In the genomic region with DNA sequence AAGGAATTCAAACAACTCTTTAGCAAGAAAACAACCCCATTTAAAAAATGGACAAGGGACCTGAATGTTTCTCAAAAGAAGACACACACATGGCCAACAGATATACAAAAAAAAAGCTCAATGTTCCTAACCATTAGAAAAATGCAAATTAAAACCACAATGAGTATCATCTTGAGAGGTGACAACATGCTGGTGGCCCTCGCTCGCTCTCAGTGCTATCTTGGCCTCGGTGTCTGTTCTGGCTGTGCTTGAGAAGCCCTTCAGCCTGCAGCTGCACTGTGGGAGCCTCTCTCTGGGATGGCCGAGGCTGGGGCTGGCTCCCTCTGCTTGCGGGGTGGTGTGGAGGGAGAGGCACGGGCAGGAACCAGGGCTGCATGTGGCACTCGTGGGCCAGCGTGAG, we compare ENCODE assay signal across 26 cellular contexts. TPM values are rescaled to one million over a fixed set of nuclear protein-coding genes. Genes with fewer than 3 reads are reported as not detected.
"Had no signal": no experiment of that assay in that cellular context is flagged by ENCODE, and none has a peak within 500 bp of the region (broad histone marks: within the 10 kb centered on the region; RNA-seq: fewer than 3 reads in every experiment).

No MANE protein-coding gene starts in this region.

- H3K79me2 ChIP-seq: hepatocyte had no signal

- H3K27me3 ChIP-seq: hepatocyte, pancreas, stomach, testis, thyroid gland, uterus had no signal

- H3K27ac ChIP-seq: hepatocyte, left ventricle myocardium inferior, pancreas, prostate gland, skin epidermis, stomach, testis, thyroid gland, uterus had no signal

- H3K4me2 ChIP-seq: hepatocyte had no signal

- ATAC-seq: mucosa of descending colon; naive thymus-derived CD4-positive, alpha-beta T cell; natural killer cell treated with Interleukin-12 subunit alpha and Interleukin-12 subunit beta and Interleukin-15 and Interleukin-18, amount 100 ng/mL, for 72 hours; pancreas; right cardiac atrium; sciatic nerve; stimulated activated naive B cell treated with anti-CD40 and anti-IgM and Interleukin-4, amounts not matched to agents 10 μg/mL and 1 μg/mL and 100 μg/mL, for 72 hours; stimulated activated naive CD8-positive, alpha-beta T cell treated with anti-CD3 and anti-CD28 coated beads, Interleukin-15, Interleukin-2, amounts not matched to agents 100 U/mL and 50 U/mL, for 24 hours had no signal

- H3K36me3 ChIP-seq: left ventricle myocardium inferior, pancreas, prostate gland, stomach, thyroid gland, uterus had no signal

- H3K4me1 ChIP-seq: left ventricle myocardium inferior, pancreas, prostate gland, stomach, testis, thyroid gland, uterus had no signal

- H3K9me3 ChIP-seq: pancreas, prostate gland, testis, thyroid gland, uterus had no signal

- H2AFZ ChIP-seq: hepatocyte had no signal

- DNase-seq: islet precursor cell; left ventricle myocardium inferior; mesendoderm; mucosa of descending colon; naive thymus-derived CD4-positive, alpha-beta T cell; nucleus accumbens; retina; right cardiac atrium; stimulated activated CD4-positive, alpha-beta T cell treated with anti-CD3 and anti-CD28 coated beads, Interleukin-12 subunit alpha, Interleukin-12 subunit beta, amount 100 ng/mL, for 4 hours; stimulated activated CD4-positive, alpha-beta T cell treated with anti-CD3 and anti-CD28 coated beads, Interleukin-15, amount 100 ng/mL, for 24 hours; stimulated activated CD4-positive, alpha-beta T cell treated with anti-CD3 and anti-CD28 coated beads, Interleukin-2, amount 100 ng/mL, for 24 hours; stimulated activated CD4-positive, alpha-beta T cell treated with anti-CD3 and anti-CD28 coated beads, Interleukin-4, amount 100 ng/mL, for 1 hour; stimulated activated naive B cell treated with anti-CD40 and anti-IgM and Interleukin-4, amounts not matched to agents 10 μg/mL and 1 μg/mL and 100 μg/mL, for 72 hours; stimulated activated naive CD8-positive, alpha-beta T cell treated with anti-CD3 and anti-CD28 coated beads, Interleukin-15, Interleukin-2, amounts not matched to agents 100 U/mL and 50 U/mL, for 24 hours; stomach; testis; thyroid gland; uterus had no signal

- H3K4me3 ChIP-seq: hepatocyte, left ventricle myocardium inferior, lung, mucosa of descending colon, pancreas, prostate gland, skin epidermis, stomach, testis, thyroid gland, uterus had no signal

RNA-seq across cellular contexts. Expression of gene SPINT4, which starts 13.4 kb away (rescaled TPM):
- polyA plus RNA-seq: hepatocyte; lung; naive thymus-derived CD4-positive, alpha-beta T cell; neural cell; pancreas; right cardiac atrium; stomach had no signal

RNA-seq across cellular contexts. Expression of gene WFDC10B, which starts 30.7 kb away (rescaled TPM):
- polyA plus RNA-seq: naive thymus-derived CD4-positive, alpha-beta T cell; neural cell; pancreas; right cardiac atrium had no signal

RNA-seq across cellular contexts. Expression of gene WFDC13, which starts 33.7 kb away (rescaled TPM):
- polyA plus RNA-seq: hepatocyte; naive thymus-derived CD4-positive, alpha-beta T cell; neural cell; pancreas; right cardiac atrium; stomach had no signal

RNA-seq across cellular contexts. Expression of gene WFDC3, which starts 56.1 kb away (rescaled TPM):
- polyA plus RNA-seq: naive thymus-derived CD4-positive, alpha-beta T cell; neural cell had no signal
